In the genomic region with DNA sequence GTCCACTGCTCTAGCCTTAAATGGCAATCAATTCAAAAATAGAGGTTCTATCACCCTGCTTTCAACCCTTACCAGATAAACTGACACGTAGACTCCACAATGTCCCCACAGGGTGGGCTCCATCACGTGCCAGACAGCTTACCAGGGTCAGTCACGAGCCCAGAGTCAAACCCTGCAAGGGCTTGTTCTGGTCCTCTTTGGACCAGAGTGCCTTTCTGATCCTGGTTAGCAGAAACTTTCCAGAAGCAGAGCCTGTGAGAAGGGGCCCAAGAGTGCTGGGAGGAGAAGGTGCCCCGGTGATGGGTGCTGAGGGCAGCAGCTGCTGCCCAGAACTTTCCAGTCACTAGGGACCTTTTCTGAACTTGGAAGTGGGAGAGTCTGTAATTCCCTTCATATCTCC, we compare ENCODE assay signal across 9 cellular contexts. TPM values are rescaled to one million over a fixed set of nuclear protein-coding genes. Genes with fewer than 3 reads are reported as not detected.
DNase-seq lines count a peak whose midpoint lies in the region; ATAC-seq lines count a peak whose summit lies in the region.
"Had no signal": no experiment of that assay in that cellular context is flagged by ENCODE, and none has a peak within 500 bp of the region (broad histone marks: within the 10 kb centered on the region; RNA-seq: fewer than 3 reads in every experiment).

No MANE protein-coding gene starts in this region.

- H3K9me3 ChIP-seq in aorta (ENCODE audit: control insufficient read depth, low read length), result no peaks in the 10 kb centered on the region

- H3K36me3 Mint-ChIP-seq in T-helper 1 cell treated with Interleukin-12 subunit alpha and Interleukin-12 subunit beta and Interleukin-4 antibody, amounts not matched to agents 30 μg/mL and 1 μg/mL, for 36 hours (ENCODE audit: low read depth), result peaks cover 44% of the 10 kb centered on the region
- H3K36me3 Mint-ChIP-seq in dendritic cell treated with granulocyte-macrophage colony-stimulating factor and Interleukin-4, amounts not matched to agents 40 ng/mL and 50 ng/mL, for 4 days (ENCODE audit: low read depth), result peaks cover 35% of the 10 kb centered on the region

- H3K4me3 Mint-ChIP-seq in T-helper 1 cell treated with Interleukin-12 subunit alpha and Interleukin-12 subunit beta and Interleukin-4 antibody, amounts not matched to agents 30 μg/mL and 1 μg/mL, for 36 hours, result peak overlapping the region; percentile 95
- H3K4me3 Mint-ChIP-seq in dendritic cell treated with granulocyte-macrophage colony-stimulating factor and Interleukin-4, amounts not matched to agents 40 ng/mL and 50 ng/mL, for 4 days, result peak overlapping the region; percentile 92

- no peaks in the 10 kb centered on the region for H3K27me3 Mint-ChIP-seq in T-helper 1 cell treated with Interleukin-12 subunit alpha and Interleukin-12 subunit beta and Interleukin-4 antibody, amounts not matched to agents 30 μg/mL and 1 μg/mL, for 36 hours (ENCODE audit: low read depth)
- H3K27me3 Mint-ChIP-seq in dendritic cell treated with granulocyte-macrophage colony-stimulating factor and Interleukin-4, amounts not matched to agents 40 ng/mL and 50 ng/mL, for 4 days, result peaks cover 1% of the 10 kb centered on the region

- WGBS in aorta, 2 donors, result 50 to 51% methylated on average over 4 of the region's 4 CpGs

- H3K27ac Mint-ChIP-seq in T-helper 1 cell treated with Interleukin-12 subunit alpha and Interleukin-12 subunit beta and Interleukin-4 antibody, amounts not matched to agents 30 μg/mL and 1 μg/mL, for 36 hours, result peak overlapping the region; percentile 94
- H3K27ac Mint-ChIP-seq in dendritic cell treated with granulocyte-macrophage colony-stimulating factor and Interleukin-4, amounts not matched to agents 40 ng/mL and 50 ng/mL, for 4 days, result peak overlapping the region; percentile 90

- no peaks in the 10 kb centered on the region for H3K27me3 ChIP-seq in aorta (ENCODE audit: control insufficient read depth in 1 of 2, insufficient read depth in 2 of 2, low read length in 1 of 2)

- H3K27ac ChIP-seq in aorta (ENCODE audit: low read depth in 1 of 2, low read length in 2 of 2), result no peak overlapping the region
- H3K27ac ChIP-seq: 22Rv1 had no signal

- ATAC-seq in HG02642 (IDR thresholded peaks at IDR 0.05; ENCODE audit: poor library complexity, unreplicated experiment) (peak; percentile 18), aorta (ENCODE audit: low FRiP score) (no peak)
- no peak for ATAC-seq in stimulated activated naive CD8-positive, alpha-beta T cell treated with anti-CD3 and anti-CD28 coated beads, Interleukin-15, Interleukin-2, amounts not matched to agents 100 U/mL and 50 U/mL, for 24 hours

- H3K36me3 ChIP-seq in aorta (ENCODE audit: control insufficient read depth in 1 of 2, insufficient read depth in 2 of 2, low read length in 1 of 2), result no peaks in the 10 kb centered on the region

- intact Hi-C loops in dendritic cell treated with granulocyte-macrophage colony-stimulating factor and Interleukin-4, amounts not matched to agents 40 ng/mL and 50 ng/mL, for 4 days (cut with micrococcal nuclease), result no loop called here
- intact Hi-C loops in aorta (cut with DNase I), result no loop called here

- no peaks in the 10 kb centered on the region for H3K4me1 ChIP-seq in aorta (ENCODE audit: control insufficient read depth in 1 of 2, insufficient read depth in 2 of 2, low read length in 2 of 2)

- peaks cover 64% of the 10 kb centered on the region for H3K4me1 Mint-ChIP-seq in T-helper 1 cell treated with Interleukin-12 subunit alpha and Interleukin-12 subunit beta and Interleukin-4 antibody, amounts not matched to agents 30 μg/mL and 1 μg/mL, for 36 hours (ENCODE audit: low read depth)
- peaks cover 63% of the 10 kb centered on the region for H3K4me1 Mint-ChIP-seq in dendritic cell treated with granulocyte-macrophage colony-stimulating factor and Interleukin-4, amounts not matched to agents 40 ng/mL and 50 ng/mL, for 4 days (ENCODE audit: low read depth)

- H3K4me3 ChIP-seq in aorta (ENCODE audit: low read length in 2 of 2), result no peak overlapping the region

- H3K9me3 Mint-ChIP-seq in T-helper 1 cell treated with Interleukin-12 subunit alpha and Interleukin-12 subunit beta and Interleukin-4 antibody, amounts not matched to agents 30 μg/mL and 1 μg/mL, for 36 hours, result no peaks in the 10 kb centered on the region
- no peaks in the 10 kb centered on the region for H3K9me3 Mint-ChIP-seq in dendritic cell treated with granulocyte-macrophage colony-stimulating factor and Interleukin-4, amounts not matched to agents 40 ng/mL and 50 ng/mL, for 4 days

- DNase-seq in T-helper 1 cell (no peak), aorta (no peak), DMS79 treated with DMSO at 0.1 percent for 48 hours (lab: John Stamatoyannopoulos, UW) (no peak), OCI-M2 (lab: John Stamatoyannopoulos, UW; ENCODE audit: unreplicated experiment) (no peak)
- DNase-seq in stimulated activated naive CD8-positive, alpha-beta T cell treated with anti-CD3 and anti-CD28 coated beads, Interleukin-15, Interleukin-2, amounts not matched to agents 100 U/mL and 50 U/mL, for 24 hours, result peak; percentile 42

RNA-seq across cellular contexts. Expression of a gene that starts 0.4 kb away (rescaled TPM):
- 10 to 100 TPM; 18.8 to 29.4 TPM for total RNA-seq in aorta
- polyA plus RNA-seq in aorta, result 10 to 100 TPM in 1 of 2 donors, 1 to 10 TPM in 1; 3.1 to 14.5 TPM

RNA-seq across cellular contexts. Expression of a gene that starts 20.5 kb away (rescaled TPM):
- total RNA-seq in aorta, result 10 to 100 TPM in 1 of 2 donors, 1 to 10 TPM in 1; 5.4 to 11.6 TPM
- polyA plus RNA-seq in aorta, result 1 to 10 TPM in 1 of 2 donors, under 1 TPM in 1; 0.95 to 4.3 TPM

RNA-seq across cellular contexts. Expression of a gene that starts 51.4 kb away (rescaled TPM):
- total RNA-seq in aorta, result 10 to 100 TPM; 11.5 to 24.7 TPM
- polyA plus RNA-seq in aorta, result 1 to 10 TPM; 2.2 to 9.8 TPM
